1 cellular context compared by ENCODE assay signal in the genomic region with DNA sequence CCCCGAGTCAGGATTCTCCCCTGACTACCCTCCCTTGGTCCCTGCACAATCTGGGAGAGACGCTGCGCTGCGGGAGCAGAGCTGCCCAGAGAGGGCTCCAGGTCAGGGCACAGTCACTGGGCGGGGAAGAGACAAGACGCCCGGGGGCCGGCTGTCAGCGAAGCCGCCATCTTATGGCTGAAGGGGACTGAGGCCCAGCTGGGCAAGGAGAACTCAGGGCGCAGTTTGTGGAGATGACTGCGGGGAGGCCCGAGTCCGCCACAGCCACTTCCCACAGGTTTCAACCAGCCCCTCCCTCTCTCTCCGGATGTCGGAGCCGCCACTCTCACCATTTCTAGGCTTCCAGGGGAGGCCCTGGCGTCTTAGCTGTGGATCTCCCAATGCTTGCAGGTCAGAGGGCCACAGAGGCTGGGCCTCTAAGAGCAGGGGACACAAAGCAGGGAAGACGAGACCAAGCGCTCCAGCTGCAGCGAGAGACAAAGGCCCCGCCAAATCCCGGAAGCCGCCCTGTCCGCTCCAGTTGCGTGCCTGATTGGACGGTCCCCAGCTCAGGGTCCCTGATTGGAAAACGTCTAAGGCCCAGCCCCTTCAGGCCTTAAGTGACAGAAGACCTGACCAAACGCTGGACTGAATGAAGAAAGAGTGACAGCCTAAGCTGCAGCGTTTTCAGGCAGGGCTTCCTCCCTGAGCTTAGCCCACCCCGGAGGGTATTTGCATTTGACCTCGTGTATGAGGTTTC.
A peak's percentile ranks its signal among the peaks of the same experiment; 100 is the strongest.
TF ChIP-seq lines count a peak whose summit lies in the region.

A gene (minus strand): TSS at position 484 of the 739 bp plus-strand sequence. CDS start 152 bp downstream, at position 332.

TF ChIP-seq in HepG2, 621 proteins besides CTCF, POLR2A, EP300 and RAD21 (continued from another document and continues in another):
- TF ChIP-seq, protein P1, sequence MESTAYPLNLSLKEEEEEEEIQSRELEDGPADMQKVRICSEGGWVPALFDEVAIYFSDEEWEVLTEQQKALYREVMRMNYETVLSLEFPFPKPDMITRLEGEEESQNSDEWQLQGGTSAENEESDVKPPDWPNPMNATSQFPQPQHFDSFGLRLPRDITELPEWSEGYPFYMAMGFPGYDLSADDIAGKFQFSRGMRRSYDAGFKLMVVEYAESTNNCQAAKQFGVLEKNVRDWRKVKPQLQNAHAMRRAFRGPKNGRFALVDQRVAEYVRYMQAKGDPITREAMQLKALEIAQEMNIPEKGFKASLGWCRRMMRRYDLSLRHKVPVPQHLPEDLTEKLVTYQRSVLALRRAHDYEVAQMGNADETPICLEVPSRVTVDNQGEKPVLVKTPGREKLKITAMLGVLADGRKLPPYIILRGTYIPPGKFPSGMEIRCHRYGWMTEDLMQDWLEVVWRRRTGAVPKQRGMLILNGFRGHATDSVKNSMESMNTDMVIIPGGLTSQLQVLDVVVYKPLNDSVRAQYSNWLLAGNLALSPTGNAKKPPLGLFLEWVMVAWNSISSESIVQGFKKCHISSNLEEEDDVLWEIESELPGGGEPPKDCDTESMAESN (CRISPR knock-in tag; conservative IDR thresholded peaks at IDR 0.05), result no peak
- TF ChIP-seq ARNTL (CRISPR knock-in tag; IDR thresholded peaks at IDR 0.05) (no peak), ADNP (CRISPR knock-in tag; IDR thresholded peaks at IDR 0.05) (no peak), ZBTB38 (CRISPR knock-in tag; IDR thresholded peaks at IDR 0.05) (no peak), PTBP1 (IDR thresholded peaks at IDR 0.05; ENCODE audit: low read depth, low read length, poor library complexity, severe bottlenecking) (peak; percentile 52), HDAC6 (IDR thresholded peaks at IDR 0.05; ENCODE audit: low read depth, low read length) (no peak), SP5 (CRISPR knock-in tag; IDR thresholded peaks at IDR 0.05; ENCODE audit: borderline replicate concordance, low read depth) (no peak), ZNF383 (CRISPR knock-in tag; IDR thresholded peaks at IDR 0.05; ENCODE audit: borderline replicate concordance) (no peak), LCORL (IDR thresholded peaks at IDR 0.05) (no peak), LCORL (CRISPR knock-in tag; IDR thresholded peaks at IDR 0.05) (no peak), NFE2L2 (IDR thresholded peaks at IDR 0.05; ENCODE audit: low read length) (no peak), TOPORS (CRISPR knock-in tag; IDR thresholded peaks at IDR 0.05) (no peak), FOXA3 (CRISPR knock-in tag; IDR thresholded peaks at IDR 0.05) (no peak), ZNF816 (CRISPR knock-in tag; IDR thresholded peaks at IDR 0.05; ENCODE audit: borderline replicate concordance) (no peak), ZNF224 (CRISPR knock-in tag; IDR thresholded peaks at IDR 0.05) (no peak), ZNF782 (CRISPR knock-in tag; IDR thresholded peaks at IDR 0.05; ENCODE audit: borderline replicate concordance) (no peak), ZNF674 (CRISPR knock-in tag; IDR thresholded peaks at IDR 0.05; ENCODE audit: low read depth) (no peak), CENPT (CRISPR knock-in tag; IDR thresholded peaks at IDR 0.05; ENCODE audit: low read depth) (no peak), TCF12 (IDR thresholded peaks at IDR 0.05) (no peak), TCF12 (CRISPR knock-in tag; IDR thresholded peaks at IDR 0.05) (no peak), ZKSCAN8 (CRISPR knock-in tag; IDR thresholded peaks at IDR 0.05; ENCODE audit: borderline replicate concordance) (no peak), ZFP82 (CRISPR knock-in tag; IDR thresholded peaks at IDR 0.05; ENCODE audit: borderline replicate concordance) (no peak), ZNF331 (CRISPR knock-in tag; IDR thresholded peaks at IDR 0.05) (no peak), CREB1 (IDR thresholded peaks at IDR 0.05) (peak; percentile 75), CREB1 (CRISPR knock-in tag; IDR thresholded peaks at IDR 0.05) (peak; percentile 85), NCOA2 (CRISPR knock-in tag; IDR thresholded peaks at IDR 0.05) (no peak), ZC3H4 (CRISPR knock-in tag; IDR thresholded peaks at IDR 0.05; ENCODE audit: borderline replicate concordance) (no peak), ZNF17 (CRISPR knock-in tag; IDR thresholded peaks at IDR 0.05) (no peak), ELF4 (CRISPR knock-in tag; IDR thresholded peaks at IDR 0.05; ENCODE audit: borderline replicate concordance) (peak; percentile 57; the same call in 1 of the 2 replicates), NRL (CRISPR knock-in tag; IDR thresholded peaks at IDR 0.05; ENCODE audit: borderline replicate concordance) (no peak), EEA1 (CRISPR knock-in tag; IDR thresholded peaks at IDR 0.05; ENCODE audit: borderline replicate concordance) (no peak), ZNF256 (CRISPR knock-in tag; conservative IDR thresholded peaks at IDR 0.05) (no peak), U2AF1 (optimal IDR thresholded peaks at IDR 0.05; ENCODE audit: low read depth, low read length) (no peak), ZNF746 (CRISPR knock-in tag; IDR thresholded peaks at IDR 0.05) (no peak), FOXK2 (IDR thresholded peaks at IDR 0.05) (no peak), NFYC (CRISPR knock-in tag; IDR thresholded peaks at IDR 0.05) (peak; percentile 98), MYC (CRISPR knock-in tag; IDR thresholded peaks at IDR 0.05; ENCODE audit: borderline replicate concordance) (no peak), ZNF616 (CRISPR knock-in tag; IDR thresholded peaks at IDR 0.05; ENCODE audit: low read depth) (no peak), ZFY (CRISPR knock-in tag; IDR thresholded peaks at IDR 0.05) (peak; percentile 92), FIP1L1 (IDR thresholded peaks at IDR 0.05; ENCODE audit: borderline replicate concordance, insufficient read depth, low read depth, low read length) (no peak), TAF1 (CRISPR knock-in tag; IDR thresholded peaks at IDR 0.05) (peak; percentile 67; the same call in 1 of the 2 replicates), YY1 (IDR thresholded peaks at IDR 0.05; ENCODE audit: insufficient read depth, insufficient replicate concordance, low read depth, low read length) (peak; percentile 83), NCOA5 (CRISPR knock-in tag; IDR thresholded peaks at IDR 0.05) (no peak)
- TF ChIP-seq, protein P2, sequence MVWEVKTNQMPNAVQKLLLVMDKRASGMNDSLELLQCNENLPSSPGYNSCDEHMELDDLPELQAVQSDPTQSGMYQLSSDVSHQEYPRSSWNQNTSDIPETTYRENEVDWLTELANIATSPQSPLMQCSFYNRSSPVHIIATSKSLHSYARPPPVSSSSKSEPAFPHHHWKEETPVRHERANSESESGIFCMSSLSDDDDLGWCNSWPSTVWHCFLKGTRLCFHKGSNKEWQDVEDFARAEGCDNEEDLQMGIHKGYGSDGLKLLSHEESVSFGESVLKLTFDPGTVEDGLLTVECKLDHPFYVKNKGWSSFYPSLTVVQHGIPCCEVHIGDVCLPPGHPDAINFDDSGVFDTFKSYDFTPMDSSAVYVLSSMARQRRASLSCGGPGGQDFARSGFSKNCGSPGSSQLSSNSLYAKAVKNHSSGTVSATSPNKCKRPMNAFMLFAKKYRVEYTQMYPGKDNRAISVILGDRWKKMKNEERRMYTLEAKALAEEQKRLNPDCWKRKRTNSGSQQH (CRISPR knock-in tag; IDR thresholded peaks at IDR 0.05; ENCODE audit: low read depth), result peak; percentile 72; the same call in 1 of the 2 replicates
- TF ChIP-seq, protein P3, sequence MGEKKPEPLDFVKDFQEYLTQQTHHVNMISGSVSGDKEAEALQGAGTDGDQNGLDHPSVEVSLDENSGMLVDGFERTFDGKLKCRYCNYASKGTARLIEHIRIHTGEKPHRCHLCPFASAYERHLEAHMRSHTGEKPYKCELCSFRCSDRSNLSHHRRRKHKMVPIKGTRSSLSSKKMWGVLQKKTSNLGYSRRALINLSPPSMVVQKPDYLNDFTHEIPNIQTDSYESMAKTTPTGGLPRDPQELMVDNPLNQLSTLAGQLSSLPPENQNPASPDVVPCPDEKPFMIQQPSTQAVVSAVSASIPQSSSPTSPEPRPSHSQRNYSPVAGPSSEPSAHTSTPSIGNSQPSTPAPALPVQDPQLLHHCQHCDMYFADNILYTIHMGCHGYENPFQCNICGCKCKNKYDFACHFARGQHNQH (CRISPR knock-in tag; IDR thresholded peaks at IDR 0.05), result 0 out of 2 replicates have a peak, but pooled peaks have one; percentile 31
- TF ChIP-seq, protein P4, sequence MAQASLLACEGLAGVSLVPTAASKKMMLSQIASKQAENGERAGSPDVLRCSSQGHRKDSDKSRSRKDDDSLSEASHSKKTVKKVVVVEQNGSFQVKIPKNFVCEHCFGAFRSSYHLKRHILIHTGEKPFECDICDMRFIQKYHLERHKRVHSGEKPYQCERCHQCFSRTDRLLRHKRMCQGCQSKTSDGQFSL (CRISPR knock-in tag; IDR thresholded peaks at IDR 0.05), result no peak
- TF ChIP-seq, protein P5, sequence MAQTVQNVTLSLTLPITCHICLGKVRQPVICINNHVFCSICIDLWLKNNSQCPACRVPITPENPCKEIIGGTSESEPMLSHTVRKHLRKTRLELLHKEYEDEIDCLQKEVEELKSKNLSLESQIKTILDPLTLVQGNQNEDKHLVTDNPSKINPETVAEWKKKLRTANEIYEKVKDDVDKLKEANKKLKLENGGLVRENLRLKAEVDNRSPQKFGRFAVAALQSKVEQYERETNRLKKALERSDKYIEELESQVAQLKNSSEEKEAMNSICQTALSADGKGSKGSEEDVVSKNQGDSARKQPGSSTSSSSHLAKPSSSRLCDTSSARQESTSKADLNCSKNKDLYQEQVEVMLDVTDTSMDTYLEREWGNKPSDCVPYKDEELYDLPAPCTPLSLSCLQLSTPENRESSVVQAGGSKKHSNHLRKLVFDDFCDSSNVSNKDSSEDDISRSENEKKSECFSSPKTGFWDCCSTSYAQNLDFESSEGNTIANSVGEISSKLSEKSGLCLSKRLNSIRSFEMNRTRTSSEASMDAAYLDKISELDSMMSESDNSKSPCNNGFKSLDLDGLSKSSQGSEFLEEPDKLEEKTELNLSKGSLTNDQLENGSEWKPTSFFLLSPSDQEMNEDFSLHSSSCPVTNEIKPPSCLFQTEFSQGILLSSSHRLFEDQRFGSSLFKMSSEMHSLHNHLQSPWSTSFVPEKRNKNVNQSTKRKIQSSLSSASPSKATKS (CRISPR knock-in tag; IDR thresholded peaks at IDR 0.05), result no peak
- TF ChIP-seq, protein P6, sequence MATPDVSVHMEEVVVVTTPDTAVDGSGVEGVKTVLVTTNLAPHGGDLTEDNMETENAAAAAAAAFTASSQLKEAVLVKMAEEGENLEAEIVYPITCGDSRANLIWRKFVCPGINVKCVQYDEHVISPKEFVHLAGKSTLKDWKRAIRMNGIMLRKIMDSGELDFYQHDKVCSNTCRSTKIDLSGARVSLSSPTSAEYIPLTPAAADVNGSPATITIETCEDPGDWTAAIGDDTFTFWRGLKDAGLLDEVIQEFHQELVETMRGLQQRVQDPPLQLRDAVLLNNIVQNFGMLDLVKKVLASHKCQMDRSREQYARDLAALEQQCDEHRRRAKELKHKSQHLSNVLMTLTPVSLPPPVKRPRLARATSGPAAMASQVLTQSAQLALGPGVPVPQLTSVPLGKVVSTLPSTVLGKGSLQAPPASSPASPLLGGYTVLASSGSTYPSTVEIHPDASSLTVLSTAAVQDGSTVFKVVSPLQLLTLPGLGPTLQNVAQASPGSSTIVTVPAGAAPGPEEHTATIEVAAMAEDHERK (CRISPR knock-in tag; IDR thresholded peaks at IDR 0.05; ENCODE audit: low read depth), result no peak
- TF ChIP-seq, protein P7, sequence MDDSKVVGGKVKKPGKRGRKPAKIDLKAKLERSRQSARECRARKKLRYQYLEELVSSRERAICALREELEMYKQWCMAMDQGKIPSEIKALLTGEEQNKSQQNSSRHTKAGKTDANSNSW (CRISPR knock-in tag; IDR thresholded peaks at IDR 0.05; ENCODE audit: borderline replicate concordance), result no peak
- TF ChIP-seq, protein P8, sequence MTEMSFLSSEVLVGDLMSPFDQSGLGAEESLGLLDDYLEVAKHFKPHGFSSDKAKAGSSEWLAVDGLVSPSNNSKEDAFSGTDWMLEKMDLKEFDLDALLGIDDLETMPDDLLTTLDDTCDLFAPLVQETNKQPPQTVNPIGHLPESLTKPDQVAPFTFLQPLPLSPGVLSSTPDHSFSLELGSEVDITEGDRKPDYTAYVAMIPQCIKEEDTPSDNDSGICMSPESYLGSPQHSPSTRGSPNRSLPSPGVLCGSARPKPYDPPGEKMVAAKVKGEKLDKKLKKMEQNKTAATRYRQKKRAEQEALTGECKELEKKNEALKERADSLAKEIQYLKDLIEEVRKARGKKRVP (CRISPR knock-in tag; IDR thresholded peaks at IDR 0.05), result no peak
- TF ChIP-seq, protein P9, sequence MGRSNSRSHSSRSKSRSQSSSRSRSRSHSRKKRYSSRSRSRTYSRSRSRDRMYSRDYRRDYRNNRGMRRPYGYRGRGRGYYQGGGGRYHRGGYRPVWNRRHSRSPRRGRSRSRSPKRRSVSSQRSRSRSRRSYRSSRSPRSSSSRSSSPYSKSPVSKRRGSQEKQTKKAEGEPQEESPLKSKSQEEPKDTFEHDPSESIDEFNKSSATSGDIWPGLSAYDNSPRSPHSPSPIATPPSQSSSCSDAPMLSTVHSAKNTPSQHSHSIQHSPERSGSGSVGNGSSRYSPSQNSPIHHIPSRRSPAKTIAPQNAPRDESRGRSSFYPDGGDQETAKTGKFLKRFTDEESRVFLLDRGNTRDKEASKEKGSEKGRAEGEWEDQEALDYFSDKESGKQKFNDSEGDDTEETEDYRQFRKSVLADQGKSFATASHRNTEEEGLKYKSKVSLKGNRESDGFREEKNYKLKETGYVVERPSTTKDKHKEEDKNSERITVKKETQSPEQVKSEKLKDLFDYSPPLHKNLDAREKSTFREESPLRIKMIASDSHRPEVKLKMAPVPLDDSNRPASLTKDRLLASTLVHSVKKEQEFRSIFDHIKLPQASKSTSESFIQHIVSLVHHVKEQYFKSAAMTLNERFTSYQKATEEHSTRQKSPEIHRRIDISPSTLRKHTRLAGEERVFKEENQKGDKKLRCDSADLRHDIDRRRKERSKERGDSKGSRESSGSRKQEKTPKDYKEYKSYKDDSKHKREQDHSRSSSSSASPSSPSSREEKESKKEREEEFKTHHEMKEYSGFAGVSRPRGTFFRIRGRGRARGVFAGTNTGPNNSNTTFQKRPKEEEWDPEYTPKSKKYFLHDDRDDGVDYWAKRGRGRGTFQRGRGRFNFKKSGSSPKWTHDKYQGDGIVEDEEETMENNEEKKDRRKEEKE (IDR thresholded peaks at IDR 0.05), result no peak
- TF ChIP-seq, protein P10, sequence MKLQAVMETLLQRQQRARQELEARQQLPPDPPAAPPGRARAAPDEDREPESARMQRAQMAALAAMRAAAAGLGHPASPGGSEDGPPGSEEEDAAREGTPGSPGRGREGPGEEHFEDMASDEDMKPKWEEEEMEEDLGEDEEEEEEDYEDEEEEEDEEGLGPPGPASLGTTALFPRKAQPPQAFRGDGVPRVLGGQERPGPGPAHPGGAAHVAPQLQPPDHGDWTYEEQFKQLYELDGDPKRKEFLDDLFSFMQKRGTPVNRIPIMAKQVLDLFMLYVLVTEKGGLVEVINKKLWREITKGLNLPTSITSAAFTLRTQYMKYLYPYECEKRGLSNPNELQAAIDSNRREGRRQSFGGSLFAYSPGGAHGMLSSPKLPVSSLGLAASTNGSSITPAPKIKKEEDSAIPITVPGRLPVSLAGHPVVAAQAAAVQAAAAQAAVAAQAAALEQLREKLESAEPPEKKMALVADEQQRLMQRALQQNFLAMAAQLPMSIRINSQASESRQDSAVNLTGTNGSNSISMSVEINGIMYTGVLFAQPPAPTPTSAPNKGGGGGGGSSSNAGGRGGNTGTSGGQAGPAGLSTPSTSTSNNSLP (IDR thresholded peaks at IDR 0.05; ENCODE audit: low read depth, low read length), result no peak
- TF ChIP-seq, protein P11, sequence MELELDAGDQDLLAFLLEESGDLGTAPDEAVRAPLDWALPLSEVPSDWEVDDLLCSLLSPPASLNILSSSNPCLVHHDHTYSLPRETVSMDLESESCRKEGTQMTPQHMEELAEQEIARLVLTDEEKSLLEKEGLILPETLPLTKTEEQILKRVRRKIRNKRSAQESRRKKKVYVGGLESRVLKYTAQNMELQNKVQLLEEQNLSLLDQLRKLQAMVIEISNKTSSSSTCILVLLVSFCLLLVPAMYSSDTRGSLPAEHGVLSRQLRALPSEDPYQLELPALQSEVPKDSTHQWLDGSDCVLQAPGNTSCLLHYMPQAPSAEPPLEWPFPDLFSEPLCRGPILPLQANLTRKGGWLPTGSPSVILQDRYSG (CRISPR knock-in tag; IDR thresholded peaks at IDR 0.05), result no peak; the same call in 1 of the 2 replicates
